Comparison of ENCODE assay signal across 8 cellular contexts in genomic region chr19:861756-862528, GRCh38. TPM values are rescaled to one million over a fixed set of nuclear protein-coding genes. Genes with fewer than 3 reads are reported as not detected.
DNase-seq lines count a peak whose midpoint lies in the region; ATAC-seq and TF ChIP-seq lines count a peak whose summit lies in the region.

No MANE protein-coding gene starts in this region.

- peaks cover 14% of the 10 kb centered on the region for H3K4me1 Mint-ChIP-seq in activated CD4-positive, alpha-beta memory T cell treated with anti-CD3 and anti-CD28 coated beads for 36 hours (ENCODE audit: low read depth)

- no peak for TF ChIP-seq EP300 in tibial nerve (IDR thresholded peaks at IDR 0.05)

- TF ChIP-seq POLR2A in tibial nerve (IDR thresholded peaks at IDR 0.05), result no peak

- H3K4me1 ChIP-seq in tibial nerve, result peaks cover 0 to 48% (median 10%) of the 10 kb centered on the region in 4 donors

- ATAC-seq in GM21381 (IDR thresholded peaks at IDR 0.05; ENCODE audit: unreplicated experiment), result no peak

- H3K27ac Mint-ChIP-seq in activated CD4-positive, alpha-beta memory T cell treated with anti-CD3 and anti-CD28 coated beads for 36 hours, result no peak overlapping the region

- H3K27ac ChIP-seq in tibial nerve, result peak overlapping the region in 2 of 4 donors; percentile 3 to 54

- TF ChIP-seq CTCF in GM12874 (IDR thresholded peaks at IDR 0.05; ENCODE audit: insufficient read depth, low read depth, low read length) (0 out of 2 replicates have a peak, but pooled peaks have one; percentile 20), epithelial cell of esophagus (IDR thresholded peaks at IDR 0.05; ENCODE audit: insufficient read depth, low read depth, low read length, missing control alignments) (peak; percentile 12), tibial nerve (IDR thresholded peaks at IDR 0.05) (no peak)

- WGBS in tibial nerve, 2 donors, result 26 to 35% methylated on average over 45 to 55 of the region's 57 CpGs

- CTCF ChIA-PET in activated CD4-positive, alpha-beta memory T cell treated with anti-CD3 and anti-CD28 coated beads for 36 hours (lab: Charles Lee), result interaction anchor here (3.4 kb wide), 1 partner anchor 58 kb away, joined by 33 read pairs; no protein-coding TSS in a partner anchor

- H3K36me3 ChIP-seq in tibial nerve, result peaks cover 0 to 8% (median 0%) of the 10 kb centered on the region in 3 donors

- no peaks in the 10 kb centered on the region for H3K9me3 ChIP-seq in tibial nerve

- DNase-seq in NCI-H526 treated with DMSO at 0.1 percent for 48 hours (lab: John Stamatoyannopoulos, UW) (peak; percentile 50), epithelial cell of esophagus (ENCODE audit: low read depth) (peak; percentile 66), tibial nerve (ENCODE audit: low spot score in 2 of 2) (no peak), foreskin melanocyte (no peak)
- DNase-seq in activated CD4-positive, alpha-beta memory T cell treated with anti-CD3 and anti-CD28 coated beads for 36 hours, result peak; percentile 84
- DNase-seq in stimulated activated CD4-positive, alpha-beta T cell treated with anti-CD3 and anti-CD28 coated beads, Interleukin-1b, Interleukin-23, amount 100 ng/mL, for 24 hours (ENCODE audit: low read depth in 4 of 4, low spot score in 1 of 4), result peak; percentile 41 to 56 (median 47)

- POLR2A ChIA-PET in activated CD4-positive, alpha-beta memory T cell treated with anti-CD3 and anti-CD28 coated beads for 36 hours (lab: Charles Lee), result no interaction called here

- no peaks in the 10 kb centered on the region for H3K9me3 Mint-ChIP-seq in activated CD4-positive, alpha-beta memory T cell treated with anti-CD3 and anti-CD28 coated beads for 36 hours

- intact Hi-C loops in activated CD4-positive, alpha-beta memory T cell treated with anti-CD3 and anti-CD28 coated beads for 36 hours (cut with micrococcal nuclease), result loop anchor here (1.0 to 5.0 kb wide), 4 partner anchors 58 to 120 kb away; partner anchors contain the start of genes PTBP1 and WDR18

- H3K36me3 Mint-ChIP-seq in activated CD4-positive, alpha-beta memory T cell treated with anti-CD3 and anti-CD28 coated beads for 36 hours, result no peaks in the 10 kb centered on the region

- peaks cover 8% of the 10 kb centered on the region for H3K27me3 Mint-ChIP-seq in activated CD4-positive, alpha-beta memory T cell treated with anti-CD3 and anti-CD28 coated beads for 36 hours

- H3K4me3 ChIP-seq in epithelial cell of esophagus (ENCODE audit: low read length), result no peak overlapping the region
- H3K4me3 ChIP-seq in tibial nerve, result peak overlapping the region in 2 of 4 donors; percentile 32 to 53

- peaks cover 0 to 42% of the 10 kb centered on the region in 2 donors for H3K27me3 ChIP-seq in tibial nerve

- H3K4me3 Mint-ChIP-seq in activated CD4-positive, alpha-beta memory T cell treated with anti-CD3 and anti-CD28 coated beads for 36 hours, result no peak overlapping the region

RNA-seq across cellular contexts. Expression of gene CFD, which starts 2.5 kb away (rescaled TPM):
- under 1 TPM; 0.40 to 0.63 TPM for total RNA-seq in activated CD4-positive, alpha-beta memory T cell treated with anti-CD3 and anti-CD28 coated beads for 36 hours
- 1,000 to 10,000 TPM; 1,040 to 7,538 (median 2,843) TPM for total RNA-seq in tibial nerve

RNA-seq across cellular contexts. Expression of gene ELANE, which starts 9.8 kb away (rescaled TPM):
- not detected for total RNA-seq in activated CD4-positive, alpha-beta memory T cell treated with anti-CD3 and anti-CD28 coated beads for 36 hours
- 10 to 100 TPM in 1 of 4 donors, 1 to 10 TPM in 2, under 1 TPM in 1; 0.66 to 12.6 (median 4.2) TPM for total RNA-seq in tibial nerve

RNA-seq across cellular contexts. Expression of gene PRTN3, which starts 21.1 kb away (rescaled TPM):
- total RNA-seq in activated CD4-positive, alpha-beta memory T cell treated with anti-CD3 and anti-CD28 coated beads for 36 hours, result not detected
- total RNA-seq in tibial nerve, result not detected

RNA-seq across cellular contexts. Expression of gene MED16, which starts 31.0 kb away (rescaled TPM):
- 10 to 100 TPM; 58.9 to 62.7 TPM for total RNA-seq in activated CD4-positive, alpha-beta memory T cell treated with anti-CD3 and anti-CD28 coated beads for 36 hours
- 10 to 100 TPM; 49.6 to 67.5 (median 53.9) TPM for total RNA-seq in tibial nerve

RNA-seq across cellular contexts. Expression of gene RNU6-9, which starts 31.3 kb away (rescaled TPM):
- not detected for total RNA-seq in activated CD4-positive, alpha-beta memory T cell treated with anti-CD3 and anti-CD28 coated beads for 36 hours
- total RNA-seq in tibial nerve, result not detected

Comparison
In these comparisons a context has a peak if more than half of its experiments do, and no peak if none do; other contexts are left out.
1. CTCF ChIP-seq: peak in GM12874 (single experiment) and epithelial cell of esophagus (single experiment); none in tibial nerve (0 of 5).
2. DNase-seq: peak in NCI-H526 treated with DMSO at 0.1 percent for 48 hours (single experiment), activated CD4-positive, alpha-beta memory T cell treated with anti-CD3 and anti-CD28 coated beads for 36 hours (single experiment), epithelial cell of esophagus (single experiment) and stimulated activated CD4-positive, alpha-beta T cell treated with anti-CD3 and anti-CD28 coated beads, Interleukin-1b, Interleukin-23, amount 100 ng/mL, for 24 hours (4 of 4); none in tibial nerve (0 of 2) and foreskin melanocyte (single experiment).
3. RNA of gene CFD, which starts 2.5 kb away (total RNA-seq): 1,040 to 7,538 TPM in tibial nerve; 0.40 to 0.63 TPM in activated CD4-positive, alpha-beta memory T cell treated with anti-CD3 and anti-CD28 coated beads for 36 hours; every median in the first group is over 100 times any median in the second.